In the genomic region with DNA sequence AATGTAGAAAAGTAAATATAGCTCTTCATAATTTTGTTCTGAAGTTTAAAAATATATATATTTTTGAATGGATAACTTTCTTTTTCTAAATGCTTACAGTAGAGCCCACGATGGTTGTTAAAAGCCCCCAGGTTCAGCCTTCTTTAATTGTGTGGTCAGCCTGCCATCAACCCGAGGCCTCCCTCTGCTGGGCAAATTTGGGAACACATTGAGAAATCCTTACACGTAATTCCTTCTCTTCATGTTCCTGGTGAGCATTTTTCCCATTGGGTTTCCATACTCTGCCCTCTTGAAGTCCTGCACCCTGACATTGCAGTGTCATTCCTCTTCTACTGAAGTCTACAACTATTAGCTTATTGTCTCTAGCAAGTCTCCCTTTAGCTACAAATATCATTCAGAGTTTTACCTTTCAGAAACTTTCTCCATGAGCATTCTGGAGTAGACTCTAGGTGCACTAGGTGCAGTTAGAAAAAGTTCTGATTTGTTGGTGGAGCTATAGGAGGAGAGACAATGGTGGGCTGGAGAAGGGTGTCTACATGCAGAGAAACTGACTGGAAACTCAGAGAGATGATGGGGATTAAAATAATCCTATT, we compare ENCODE assay signal across 8 cellular contexts.
DNase-seq lines count a peak whose midpoint lies in the region; ATAC-seq and TF ChIP-seq lines count a peak whose summit lies in the region.

No MANE protein-coding gene starts in this region.

- in situ Hi-C loops in GM13976 (cut with MboI; ENCODE audit: low sequenced_read_pairs, unreplicated experiment) = no loop called here

- DNase-seq in AML-193 (lab: John Stamatoyannopoulos, UW) (peak; percentile 33 to 57), GM13976 (ENCODE audit: low spot score) (peak; percentile 60), NCI-H526 treated with DMSO at 0.1 percent for 48 hours (lab: John Stamatoyannopoulos, UW) (peak; percentile 5), fibroblast of peridontal ligament (ENCODE audit: extremely low read depth) (peak; percentile 68), non-pigmented ciliary epithelial cell (ENCODE audit: low read depth) (peak; percentile 22), GM19240 (ENCODE audit: insufficient read length, low spot score) (no peak)
- DNase-seq in activated CD8-positive, alpha-beta memory T cell treated with anti-CD3 and anti-CD28 coated beads for 24 hours = peak; percentile 70

- no peak for ATAC-seq in HG02763 (IDR thresholded peaks at IDR 0.05; ENCODE audit: unreplicated experiment)

- TF ChIP-seq CTCF in GM13976 (IDR thresholded peaks at IDR 0.05; ENCODE audit: borderline replicate concordance, control extremely low read depth, extremely low read depth, insufficient read depth, missing control alignments) = peak; percentile 70
